Comparison of ENCODE assay signal across 11 cellular contexts in the genomic region with DNA sequence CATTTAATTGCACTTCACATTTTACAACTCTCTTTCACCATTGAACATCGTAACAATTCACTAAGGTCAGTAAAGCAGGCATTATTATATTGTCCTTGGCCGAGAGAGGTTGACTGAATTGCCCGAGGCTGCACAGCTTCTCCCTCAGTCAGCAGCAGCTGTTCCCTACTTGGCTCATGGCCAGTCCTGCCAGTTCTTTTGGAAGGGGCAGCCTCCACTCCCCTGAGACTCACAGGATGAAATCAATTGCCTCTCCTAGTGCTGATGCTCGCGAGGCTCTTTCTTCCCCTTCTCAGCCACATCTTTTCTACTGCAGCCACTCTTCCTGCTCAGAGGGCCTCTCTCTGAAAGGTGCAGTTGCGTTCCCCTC.
DNase-seq lines count a peak whose midpoint lies in the region; ATAC-seq and TF ChIP-seq lines count a peak whose summit lies in the region.
"Had no signal": no experiment of that assay in that cellular context is flagged by ENCODE, and none has a peak within 500 bp of the region (broad histone marks: within the 10 kb centered on the region; RNA-seq: fewer than 3 reads in every experiment).

No MANE protein-coding gene starts in this region.

- H3K4me1 ChIP-seq in suprapubic skin: no peaks in the 10 kb centered on the region
- H3K4me1 ChIP-seq: upper lobe of left lung had no signal

- TF ChIP-seq EP300 in suprapubic skin (IDR thresholded peaks at IDR 0.05): no peak

- ATAC-seq in GM19372 (IDR thresholded peaks at IDR 0.05; ENCODE audit: low read depth, unreplicated experiment): peak; percentile 18
- ATAC-seq in HG03432 (IDR thresholded peaks at IDR 0.05; ENCODE audit: unreplicated experiment): peak; percentile 20
- ATAC-seq in SK-N-SH treated with all-trans-retinoic acid at 6 μM for 48 hours: no peak

- no peaks in the 10 kb centered on the region for H3K9me3 ChIP-seq in suprapubic skin

- POLR2A ChIA-PET in activated CD4-positive, alpha-beta memory T cell treated with anti-CD3 and anti-CD28 coated beads for 36 hours (lab: Charles Lee): interaction anchor here (0.6 kb wide), 1 partner anchor 857 kb away, joined by 4 read pairs; no protein-coding TSS in a partner anchor

- DNase-seq in DMS153 (lab: John Stamatoyannopoulos, UW) (peak; percentile 23), suprapubic skin (ENCODE audit: low spot score in 2 of 2) (no peak), mesothelial cell of epicardium (ENCODE audit: low spot score in 2 of 2, unreplicated experiment in 2 of 2) (no peak), HPDE6-E6E7 (ENCODE audit: extremely low spot score) (no peak)
- DNase-seq in activated CD4-positive, alpha-beta memory T cell treated with anti-CD3 and anti-CD28 coated beads for 36 hours: peak; percentile 18

- H3K36me3 Mint-ChIP-seq in activated CD4-positive, alpha-beta memory T cell treated with anti-CD3 and anti-CD28 coated beads for 36 hours: no peaks in the 10 kb centered on the region
- no peaks in the 10 kb centered on the region for H3K36me3 Mint-ChIP-seq in mesothelial cell of epicardium

- no peak overlapping the region for H3K27ac ChIP-seq in suprapubic skin
- H3K27ac ChIP-seq: cardiac muscle cell, upper lobe of left lung had no signal

- intact Hi-C loops in activated CD4-positive, alpha-beta memory T cell treated with anti-CD3 and anti-CD28 coated beads for 36 hours (cut with micrococcal nuclease): loop anchor here (5.0 kb wide), 1 partner anchor 182 kb away; a partner anchor contains a TSS

- H3K27me3 ChIP-seq in suprapubic skin: peaks cover 29% of the 10 kb centered on the region
- H3K27me3 ChIP-seq: upper lobe of left lung had no signal

- TF ChIP-seq CTCF in suprapubic skin (IDR thresholded peaks at IDR 0.05) (no peak), mesothelial cell of epicardium (IDR thresholded peaks at IDR 0.05; ENCODE audit: unreplicated experiment) (no peak)

- TF ChIP-seq POLR2A in suprapubic skin (IDR thresholded peaks at IDR 0.05): no peak

- peak overlapping the region; percentile 85 for H3K27ac Mint-ChIP-seq in activated CD4-positive, alpha-beta memory T cell treated with anti-CD3 and anti-CD28 coated beads for 36 hours
- H3K27ac Mint-ChIP-seq in mesothelial cell of epicardium: no peak overlapping the region

- H3K9me3 Mint-ChIP-seq in activated CD4-positive, alpha-beta memory T cell treated with anti-CD3 and anti-CD28 coated beads for 36 hours: peaks cover 8% of the 10 kb centered on the region
- no peaks in the 10 kb centered on the region for H3K9me3 Mint-ChIP-seq in mesothelial cell of epicardium

- peaks cover 56% of the 10 kb centered on the region for H3K4me1 Mint-ChIP-seq in activated CD4-positive, alpha-beta memory T cell treated with anti-CD3 and anti-CD28 coated beads for 36 hours (ENCODE audit: low read depth)
- H3K4me1 Mint-ChIP-seq in mesothelial cell of epicardium: no peaks in the 10 kb centered on the region

- peak overlapping the region; percentile 71 for H3K4me3 Mint-ChIP-seq in activated CD4-positive, alpha-beta memory T cell treated with anti-CD3 and anti-CD28 coated beads for 36 hours
- no peak overlapping the region for H3K4me3 Mint-ChIP-seq in mesothelial cell of epicardium

- H3K27me3 Mint-ChIP-seq in activated CD4-positive, alpha-beta memory T cell treated with anti-CD3 and anti-CD28 coated beads for 36 hours: no peaks in the 10 kb centered on the region
- peaks cover 82% of the 10 kb centered on the region for H3K27me3 Mint-ChIP-seq in mesothelial cell of epicardium (ENCODE audit: low read depth)

- no peak overlapping the region for H3K4me3 ChIP-seq in suprapubic skin
- H3K4me3 ChIP-seq: cardiac muscle cell, skin epidermis, upper lobe of left lung had no signal

- CTCF ChIA-PET in activated CD4-positive, alpha-beta memory T cell treated with anti-CD3 and anti-CD28 coated beads for 36 hours (lab: Charles Lee): interaction anchor here (0.6 to 1.2 kb wide), 3 partner anchors 24 to 50 kb away, joined by 3 read pairs; no protein-coding TSS in a partner anchor

- 53% methylated on average over 6 of the region's 6 CpGs for WGBS in suprapubic skin

- no peaks in the 10 kb centered on the region for H3K36me3 ChIP-seq in suprapubic skin
- H3K36me3 ChIP-seq: cardiac muscle cell, upper lobe of left lung had no signal

TF ChIP-seq in SK-N-SH treated with all-trans-retinoic acid at 6 μM for 48 hours, 23 proteins besides CTCF, POLR2A, EP300 and RAD21:
- TF ChIP-seq PPARA (CRISPR knock-in tag; IDR thresholded peaks at IDR 0.05; ENCODE audit: borderline replicate concordance): no peak
- TF ChIP-seq ZC3H10 (CRISPR knock-in tag; IDR thresholded peaks at IDR 0.05): no peak
- TF ChIP-seq TCF4 (CRISPR knock-in tag; IDR thresholded peaks at IDR 0.05; ENCODE audit: borderline replicate concordance): no peak
- TF ChIP-seq CSDC2 (CRISPR knock-in tag; IDR thresholded peaks at IDR 0.05): no peak
- TF ChIP-seq GLIS3 (CRISPR knock-in tag; IDR thresholded peaks at IDR 0.05): no peak
- TF ChIP-seq, protein P1, sequence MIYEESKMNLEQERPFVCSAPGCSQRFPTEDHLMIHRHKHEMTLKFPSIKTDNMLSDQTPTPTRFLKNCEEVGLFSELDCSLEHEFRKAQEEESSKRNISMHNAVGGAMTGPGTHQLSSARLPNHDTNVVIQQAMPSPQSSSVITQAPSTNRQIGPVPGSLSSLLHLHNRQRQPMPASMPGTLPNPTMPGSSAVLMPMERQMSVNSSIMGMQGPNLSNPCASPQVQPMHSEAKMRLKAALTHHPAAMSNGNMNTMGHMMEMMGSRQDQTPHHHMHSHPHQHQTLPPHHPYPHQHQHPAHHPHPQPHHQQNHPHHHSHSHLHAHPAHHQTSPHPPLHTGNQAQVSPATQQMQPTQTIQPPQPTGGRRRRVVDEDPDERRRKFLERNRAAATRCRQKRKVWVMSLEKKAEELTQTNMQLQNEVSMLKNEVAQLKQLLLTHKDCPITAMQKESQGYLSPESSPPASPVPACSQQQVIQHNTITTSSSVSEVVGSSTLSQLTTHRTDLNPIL (CRISPR knock-in tag; IDR thresholded peaks at IDR 0.05; ENCODE audit: low read depth): no peak
- no peak for TF ChIP-seq OSR1 (CRISPR knock-in tag; IDR thresholded peaks at IDR 0.05)

Comparison
In these comparisons a context has a peak if more than half of its experiments do, and no peak if none do; other contexts are left out.
1. DNase-seq: peak in DMS153 (single experiment) and activated CD4-positive, alpha-beta memory T cell treated with anti-CD3 and anti-CD28 coated beads for 36 hours (single experiment); none in suprapubic skin (0 of 2), mesothelial cell of epicardium (0 of 2) and HPDE6-E6E7 (single experiment).